Comparison of ENCODE assay signal across 21 cellular contexts in the genomic region with DNA sequence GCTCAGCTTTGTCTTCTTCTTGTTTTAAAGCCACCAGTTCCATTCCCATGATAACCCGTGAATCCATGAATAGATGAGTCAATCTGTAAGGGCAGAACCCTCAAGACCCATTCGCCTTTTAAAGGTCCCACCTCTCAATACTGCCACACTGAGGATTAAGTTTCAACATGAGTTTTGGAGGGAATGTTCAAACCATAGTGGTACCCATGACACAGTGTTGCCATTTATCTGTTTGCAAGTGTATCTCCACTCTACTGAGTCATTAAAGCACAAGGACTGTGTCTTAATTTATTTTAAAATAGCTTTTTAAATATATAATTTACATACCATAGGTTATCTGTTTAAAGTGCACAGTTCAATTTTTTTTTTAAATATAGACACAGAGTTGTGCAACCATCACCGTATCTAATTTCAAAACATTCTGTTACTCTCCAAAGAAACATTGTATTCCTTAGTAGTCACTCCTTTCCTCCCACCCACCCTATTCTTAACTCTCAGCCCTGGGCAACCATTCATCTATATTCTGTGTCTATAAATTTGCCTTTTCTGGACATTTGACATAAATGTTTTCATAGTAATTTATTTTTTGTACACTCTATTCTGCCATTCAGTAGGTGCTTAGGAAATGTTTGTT. TPM values are rescaled to one million over a fixed set of nuclear protein-coding genes. Genes with fewer than 3 reads are reported as not detected.
A peak's percentile ranks its signal among the peaks of the same experiment; 100 is the strongest.
DNase-seq lines count a peak whose midpoint lies in the region; ATAC-seq and TF ChIP-seq lines count a peak whose summit lies in the region.
"Had no signal": no experiment of that assay in that cellular context is flagged by ENCODE, and none has a peak within 500 bp of the region (broad histone marks: within the 10 kb centered on the region; RNA-seq: fewer than 3 reads in every experiment).

No MANE protein-coding gene starts in this region.

- no peak for DNase-seq in activated naive CD8-positive, alpha-beta T cell treated with anti-CD3 and anti-CD28 coated beads, Interleukin-2, amount 50 U/mL, for 24 hours
- no peak for DNase-seq in activated naive CD8-positive, alpha-beta T cell treated with anti-CD3 and anti-CD28 coated beads for 36 hours
- DNase-seq in adipocyte (ENCODE audit: low read depth) (peak; percentile 88), fibroblast of villous mesenchyme (ENCODE audit: low read depth) (peak; percentile 86), uterus (no peak), right cardiac atrium (no peak)
- DNase-seq: activated CD4-positive, alpha-beta T cell treated with anti-CD3 and anti-CD28 coated beads for 4 hours; activated naive CD4-positive, alpha-beta T cell treated with Interleukin-2 at 50 U/mL for 16 hours; body of pancreas; CD4-positive, alpha-beta memory T cell; left ventricle myocardium inferior; NCI-H1417 treated with DMSO at 0.1 percent for 48 hours; NCI-H345; SHP77 treated with DMSO at 0.1 percent for 48 hours; stimulated activated naive CD4-positive, alpha-beta T cell; upper lobe of right lung had no signal

- peaks cover 67% of the 10 kb centered on the region for H3K4me1 ChIP-seq in adipocyte (ENCODE audit: control insufficient read depth, insufficient read depth, low read length)
- H3K4me1 ChIP-seq in uterus, result no peaks in the 10 kb centered on the region
- peaks cover 2% of the 10 kb centered on the region for H3K4me1 ChIP-seq in right cardiac atrium (ENCODE audit: control insufficient read depth, insufficient read depth, low read length)
- H3K4me1 ChIP-seq: parathyroid adenoma had no signal

- no peak overlapping the region for H3K9ac ChIP-seq in adipocyte (ENCODE audit: low read length)
- H3K9ac ChIP-seq: KMS-11, parathyroid adenoma had no signal

- H3K4me3 ChIP-seq in adipocyte (ENCODE audit: low read length), result no peak overlapping the region
- H3K4me3 ChIP-seq in fibroblast of villous mesenchyme (ENCODE audit: low read depth, low read length), result no peak overlapping the region
- no peak overlapping the region for H3K4me3 ChIP-seq in uterus
- no peak overlapping the region for H3K4me3 ChIP-seq in right cardiac atrium (ENCODE audit: low read length)
- H3K4me3 ChIP-seq: body of pancreas, left ventricle myocardium inferior, upper lobe of right lung had no signal

- H3K27ac ChIP-seq in uterus (peak overlapping the region; percentile 48 to 51), right cardiac atrium (ENCODE audit: low read length) (no peak overlapping the region)
- H3K27ac ChIP-seq: body of pancreas, KMS-11, left ventricle myocardium inferior, parathyroid adenoma, upper lobe of right lung had no signal

- H3K9me3 Mint-ChIP-seq in activated naive CD8-positive, alpha-beta T cell treated with anti-CD3 and anti-CD28 coated beads, Interleukin-2, amount 50 U/mL, for 24 hours, result no peaks in the 10 kb centered on the region
- no peaks in the 10 kb centered on the region for H3K9me3 Mint-ChIP-seq in activated naive CD8-positive, alpha-beta T cell treated with anti-CD3 and anti-CD28 coated beads for 36 hours

- H3K4me3 Mint-ChIP-seq in activated naive CD8-positive, alpha-beta T cell treated with anti-CD3 and anti-CD28 coated beads, Interleukin-2, amount 50 U/mL, for 24 hours, result no peak overlapping the region
- no peak overlapping the region for H3K4me3 Mint-ChIP-seq in activated naive CD8-positive, alpha-beta T cell treated with anti-CD3 and anti-CD28 coated beads for 36 hours
- H3K4me3 Mint-ChIP-seq: CD4-positive, alpha-beta memory T cell had no signal

- H3K36me3 Mint-ChIP-seq in activated naive CD8-positive, alpha-beta T cell treated with anti-CD3 and anti-CD28 coated beads, Interleukin-2, amount 50 U/mL, for 24 hours (ENCODE audit: low read depth), result no peaks in the 10 kb centered on the region
- no peaks in the 10 kb centered on the region for H3K36me3 Mint-ChIP-seq in activated naive CD8-positive, alpha-beta T cell treated with anti-CD3 and anti-CD28 coated beads for 36 hours

- TF ChIP-seq CTCF in fibroblast of villous mesenchyme (IDR thresholded peaks at IDR 0.05; ENCODE audit: insufficient read depth, low read depth, low read length) (no peak), uterus (IDR thresholded peaks at IDR 0.05) (no peak)

- intact Hi-C loops in uterus (cut with DNase I; ENCODE audit: low total_unique reads) (no loop called here), right cardiac atrium (cut with DNase I) (no loop called here)

- H3K27ac Mint-ChIP-seq in activated naive CD8-positive, alpha-beta T cell treated with anti-CD3 and anti-CD28 coated beads, Interleukin-2, amount 50 U/mL, for 24 hours, result no peak overlapping the region
- H3K27ac Mint-ChIP-seq in activated naive CD8-positive, alpha-beta T cell treated with anti-CD3 and anti-CD28 coated beads for 36 hours, result no peak overlapping the region

- peaks cover 81% of the 10 kb centered on the region for H3K4me1 Mint-ChIP-seq in activated naive CD8-positive, alpha-beta T cell treated with anti-CD3 and anti-CD28 coated beads, Interleukin-2, amount 50 U/mL, for 24 hours
- H3K4me1 Mint-ChIP-seq in activated naive CD8-positive, alpha-beta T cell treated with anti-CD3 and anti-CD28 coated beads for 36 hours, result peaks cover 57% of the 10 kb centered on the region

- no peak for TF ChIP-seq POLR2A in uterus (IDR thresholded peaks at IDR 0.05)

- H3K9me3 ChIP-seq in adipocyte (ENCODE audit: control insufficient read depth, low read length), result no peaks in the 10 kb centered on the region
- H3K9me3 ChIP-seq in uterus, result no peaks in the 10 kb centered on the region
- H3K9me3 ChIP-seq in right cardiac atrium (ENCODE audit: control insufficient read depth, low read length), result no peaks in the 10 kb centered on the region
- H3K9me3 ChIP-seq: body of pancreas, left ventricle myocardium inferior, upper lobe of right lung had no signal

- H3K36me3 ChIP-seq in adipocyte (ENCODE audit: control insufficient read depth, insufficient read depth, low read length, severe bottlenecking), result no peaks in the 10 kb centered on the region
- H3K36me3 ChIP-seq in uterus, result no peaks in the 10 kb centered on the region
- H3K36me3 ChIP-seq: left ventricle myocardium inferior, upper lobe of right lung had no signal

- peak; percentile 50 for ATAC-seq in activated naive CD8-positive, alpha-beta T cell treated with anti-CD3 and anti-CD28 coated beads, Interleukin-2, amount 50 U/mL, for 24 hours
- ATAC-seq in right cardiac atrium (no peak), GM19324 (IDR thresholded peaks at IDR 0.05; ENCODE audit: low FRiP score, unreplicated experiment) (no peak), GM19467 (IDR thresholded peaks at IDR 0.05; ENCODE audit: unreplicated experiment) (no peak)
- ATAC-seq: body of pancreas, upper lobe of right lung had no signal

- WGBS in right cardiac atrium, result 80% methylated on average over 3 of the region's 3 CpGs

- no peaks in the 10 kb centered on the region for H3K27me3 Mint-ChIP-seq in activated naive CD8-positive, alpha-beta T cell treated with anti-CD3 and anti-CD28 coated beads, Interleukin-2, amount 50 U/mL, for 24 hours
- no peaks in the 10 kb centered on the region for H3K27me3 Mint-ChIP-seq in activated naive CD8-positive, alpha-beta T cell treated with anti-CD3 and anti-CD28 coated beads for 36 hours

- H3K27me3 ChIP-seq in adipocyte (replicated peaks; ENCODE audit: control insufficient read depth, insufficient read depth, low read length) (no peaks in the 10 kb centered on the region), uterus (no peaks in the 10 kb centered on the region), right cardiac atrium (ENCODE audit: control insufficient read depth, insufficient read depth) (no peaks in the 10 kb centered on the region)
- H3K27me3 ChIP-seq: body of pancreas, upper lobe of right lung had no signal

RNA-seq across cellular contexts. Expression of a gene that starts 4.8 kb away (rescaled TPM):
- under 1 TPM; 0.54 to 0.72 TPM for total RNA-seq in activated naive CD8-positive, alpha-beta T cell treated with anti-CD3 and anti-CD28 coated beads for 36 hours
- total RNA-seq in fibroblast of villous mesenchyme (0.86 and 2.6 TPM in 2 replicates), uterus (not detected), right cardiac atrium (not detected)
- not detected for polyA plus RNA-seq in right cardiac atrium
- total RNA-seq: body of pancreas; CD4-positive, alpha-beta memory T cell; left ventricle myocardium inferior; upper lobe of right lung had no signal

RNA-seq across cellular contexts. Expression of a gene that starts 27.0 kb away (rescaled TPM):
- not detected for total RNA-seq in activated naive CD8-positive, alpha-beta T cell treated with anti-CD3 and anti-CD28 coated beads for 36 hours
- total RNA-seq in fibroblast of villous mesenchyme (0.32 and 0.86 TPM in 2 replicates), uterus (10 to 100 TPM in 1 of 4 donors, not detected in 3; 40.6 TPM), right cardiac atrium (not detected)
- not detected for polyA plus RNA-seq in right cardiac atrium
- total RNA-seq: body of pancreas; CD4-positive, alpha-beta memory T cell; frontal cortex; left ventricle myocardium inferior; upper lobe of right lung had no signal
- polyA plus RNA-seq: CD4-positive, alpha-beta memory T cell had no signal

RNA-seq across cellular contexts. Expression of a gene that starts 29.3 kb away (rescaled TPM):
- 10 to 100 TPM; 42.9 to 45.5 TPM for total RNA-seq in activated naive CD8-positive, alpha-beta T cell treated with anti-CD3 and anti-CD28 coated beads for 36 hours
- total RNA-seq in fibroblast of villous mesenchyme (1.3 and 1.6 TPM in 2 replicates), uterus (1 to 10 TPM in 2 of 4 donors, under 1 TPM in 1, not detected in 1; 0.59 to 1.7 (median 1.7) TPM), right cardiac atrium (1 to 10 TPM; 1.7 to 2.7 (median 2.1) TPM)
- 0.81 TPM for polyA plus RNA-seq in right cardiac atrium

RNA-seq across cellular contexts. Expression of a gene that starts 53.8 kb away (rescaled TPM):
- total RNA-seq in activated naive CD8-positive, alpha-beta T cell treated with anti-CD3 and anti-CD28 coated beads for 36 hours, result under 1 TPM; 0.08 to 0.10 TPM
- total RNA-seq in fibroblast of villous mesenchyme (not detected in 2 replicates), uterus (1 to 10 TPM in 3 of 4 donors, under 1 TPM in 1; 0.69 to 7.1 (median 3.1) TPM), right cardiac atrium (under 1 TPM in 3 of 4 donors, not detected in 1; 0.09 to 0.59 (median 0.17) TPM)
- 0.23 TPM for polyA plus RNA-seq in right cardiac atrium
- total RNA-seq: CD4-positive, alpha-beta memory T cell; frontal cortex had no signal
- polyA plus RNA-seq: CD4-positive, alpha-beta memory T cell had no signal

Comparison
In these comparisons a context has a peak if more than half of its experiments do, and no peak if none do; other contexts are left out.
1. DNase-seq: peak in adipocyte (single experiment) and fibroblast of villous mesenchyme (single experiment); none in activated naive CD8-positive, alpha-beta T cell treated with anti-CD3 and anti-CD28 coated beads, Interleukin-2, amount 50 U/mL, for 24 hours (single experiment), activated naive CD8-positive, alpha-beta T cell treated with anti-CD3 and anti-CD28 coated beads for 36 hours (single experiment), uterus (0 of 2) and right cardiac atrium (0 of 3).
2. RNA of a gene that starts 29.3 kb away (total RNA-seq): 42.9 to 45.5 TPM in activated naive CD8-positive, alpha-beta T cell treated with anti-CD3 and anti-CD28 coated beads for 36 hours; 1.7 to 2.7 TPM in right cardiac atrium, 0.59 to 1.7 TPM in uterus and 1.3 to 1.6 TPM in fibroblast of villous mesenchyme; every median in the first group is over 10 times any median in the second.